9 cellular contexts compared by ENCODE assay signal in genomic region chr7:47991270-47991669, GRCh38. TPM values are rescaled to one million over a fixed set of nuclear protein-coding genes. Genes with fewer than 3 reads are reported as not detected.
DNase-seq lines count a peak whose midpoint lies in the region; ATAC-seq and TF ChIP-seq lines count a peak whose summit lies in the region.
"Had no signal": no experiment of that assay in that cellular context is flagged by ENCODE, and none has a peak within 500 bp of the region (broad histone marks: within the 10 kb centered on the region; RNA-seq: fewer than 3 reads in every experiment).

No MANE protein-coding gene starts in this region.

- H3K9me1 ChIP-seq in IMR-90 (ENCODE audit: insufficient read depth, low read length), result no peaks in the 10 kb centered on the region

- H3K14ac ChIP-seq in IMR-90 (replicated peaks; ENCODE audit: low read depth, low read length), result peak overlapping the region; percentile 92; the same call in 1 of the 2 replicates

- H4K5ac ChIP-seq in IMR-90 (ENCODE audit: low read depth, low read length), result no peak overlapping the region

- dilution Hi-C loops in IMR-90 (cut with HindIII; ENCODE audit: low sequenced_read_pairs, unreplicated experiment), result loop anchor here (25.0 kb wide), 1 partner anchor 121 kb away; no protein-coding TSS in a partner anchor

- ATAC-seq in IMR-90 (ENCODE audit: low read depth) (peak; percentile 42), omental fat pad (ENCODE audit: low FRiP score) (peak; percentile 35), HG03135 (IDR thresholded peaks at IDR 0.05; ENCODE audit: unreplicated experiment) (no peak)

- H2BK120ac ChIP-seq in IMR-90 (ENCODE audit: low read depth, low read length), result peak overlapping the region; percentile 95

- in situ Hi-C loops in IMR-90 (cut with MboI; ENCODE audit: low sequenced_read_pairs), result no loop called here

- H3K27ac ChIP-seq in IMR-90 (ENCODE audit: insufficient read depth, low read length) (no peak overlapping the region; the same call in 1 of the 2 replicates), coronary artery (no peak overlapping the region)

- H2AK9ac ChIP-seq in IMR-90 (replicated peaks; ENCODE audit: low read depth, low read length, poor library complexity), result peak overlapping the region; percentile 84

- no peak for TF ChIP-seq CTCF in IMR-90 (conservative IDR thresholded peaks at IDR 0.05; ENCODE audit: low read depth, low read length)
- TF ChIP-seq CTCF in coronary artery (IDR thresholded peaks at IDR 0.05), result no peak
- TF ChIP-seq CTCF in omental fat pad (IDR thresholded peaks at IDR 0.05), result no peak

- no peaks in the 10 kb centered on the region for H3K79me1 ChIP-seq in IMR-90 (ENCODE audit: low read depth in 1 of 2, low read length in 2 of 2)

- H2AFZ ChIP-seq in IMR-90 (replicated peaks; ENCODE audit: low read length, poor library complexity), result peak overlapping the region; percentile 96

- H3K4me3 ChIP-seq in IMR-90 (ENCODE audit: insufficient read depth, low read depth, low read length) (no peak overlapping the region), coronary artery (peak overlapping the region; percentile 71), MG63 (no peak overlapping the region)

- H2BK15ac ChIP-seq in IMR-90 (ENCODE audit: low read depth, low read length), result peak overlapping the region; percentile 82; the same call in 1 of the 3 replicates

- H3K4me2 ChIP-seq in IMR-90 (ENCODE audit: low read depth, low read length), result peak overlapping the region; percentile 61; the same call in 1 of the 2 replicates

- H3K4me1 ChIP-seq in IMR-90 (ENCODE audit: control insufficient read depth, insufficient read depth, low read length), result no peaks in the 10 kb centered on the region; the same call in 1 of the 2 replicates

- BruUV-seq in IMR-90 (replicated peaks; lab: Mats Ljungman, UMichigan), result no TSS peak

- no peak overlapping the region for H2AK5ac ChIP-seq in IMR-90 (ENCODE audit: low read depth, low read length)

- H3K23ac ChIP-seq in IMR-90 (ENCODE audit: low read depth, low read length), result peak overlapping the region; percentile 60; the same call in 1 of the 2 replicates

- peak overlapping the region; percentile 91 for H4K91ac ChIP-seq in IMR-90 (ENCODE audit: insufficient read depth, low read depth, low read length)

- no CpG with 5 or more reads among the region's 1 CpG for WGBS in IMR-90 (ENCODE audit: extremely low coverage in 2 of 2, insufficient read length in 1 of 2), 2 experiments

- TF ChIP-seq POLR2A in IMR-90 (IDR thresholded peaks at IDR 0.05; ENCODE audit: low read depth, low read length), result no peak

- peak overlapping the region; percentile 86; the same call in 1 of the 2 replicates for H3K4ac ChIP-seq in IMR-90 (ENCODE audit: low read depth, low read length)

- intact Hi-C loops in IMR-90 (cut with micrococcal nuclease), result loop anchor here (1.0 to 5.0 kb wide), 3 partner anchors 96 to 163 kb away; partner anchors contain the start of gene UPP1

- H4K20me1 ChIP-seq in IMR-90 (ENCODE audit: insufficient read depth, low read length), result no peaks in the 10 kb centered on the region

- H3K18ac ChIP-seq in IMR-90 (ENCODE audit: low read depth, low read length), result no peak overlapping the region

- H3K56ac ChIP-seq in IMR-90 (ENCODE audit: extremely low read depth, insufficient read depth, low read length), result peak overlapping the region; percentile 54; the same call in 1 of the 2 replicates

- H3K9ac ChIP-seq in IMR-90 (ENCODE audit: low read depth, low read length), result peak overlapping the region; percentile 65

- TF ChIP-seq RAD21 in IMR-90 (IDR thresholded peaks at IDR 0.05; ENCODE audit: low read length), result no peak

- DNase-seq in COLO829 (ENCODE audit: low spot score) (peak; percentile 61), IMR-90 (no peak), coronary artery (ENCODE audit: low spot score) (no peak), omental fat pad (ENCODE audit: low spot score) (no peak), NOMO-1 treated with DMSO at 0.1 percent for 48 hours (lab: John Stamatoyannopoulos, UW; ENCODE audit: unreplicated experiment) (no peak), GOT3 (lab: John Stamatoyannopoulos, UW) (no peak), MG63 (no peak)

- peak overlapping the region; percentile 81; the same call in 1 of the 2 replicates for H2BK20ac ChIP-seq in IMR-90 (ENCODE audit: low read depth, low read length)

- no peak overlapping the region for H2BK5ac ChIP-seq in IMR-90 (ENCODE audit: low read depth, low read length, poor library complexity, severe bottlenecking)

- H3K9me3 ChIP-seq in IMR-90 (ENCODE audit: control insufficient read depth, insufficient read depth, low read length) (no peaks in the 10 kb centered on the region), MG63 (no peaks in the 10 kb centered on the region)

- POLR2A ChIA-PET in IMR-90 (lab: Charles Lee; ENCODE audit: unreplicated experiment), result no interaction called here

- CTCF ChIA-PET in IMR-90 (lab: Yijun Ruan, JAX), result interaction anchor here (0.6 to 2.3 kb wide), 15 partner anchors 9 to 482 kb away, joined by 3 to 20 read pairs (median 4); partner anchors contain the start of gene UPP1

- H4K8ac ChIP-seq in IMR-90 (ENCODE audit: low read depth in 2 of 2, low read length in 2 of 2), result peak overlapping the region; percentile 89 to 93; a peak in 3 of 4 replicates

- H3K27me3 ChIP-seq in IMR-90 (ENCODE audit: control insufficient read depth, insufficient read depth, low read length) (no peaks in the 10 kb centered on the region; the same call in 1 of the 2 replicates), MG63 (no peaks in the 10 kb centered on the region)

- H3K36me3 ChIP-seq in IMR-90 (ENCODE audit: control insufficient read depth, insufficient read depth, low read length) (no peaks in the 10 kb centered on the region), MG63 (no peaks in the 10 kb centered on the region)

TF ChIP-seq in IMR-90, 13 proteins besides CTCF, POLR2A, EP300 and RAD21:
- no peak for TF ChIP-seq NFE2L2 (IDR thresholded peaks at IDR 0.05; ENCODE audit: low read depth, low read length)
- TF ChIP-seq, protein P1, sequence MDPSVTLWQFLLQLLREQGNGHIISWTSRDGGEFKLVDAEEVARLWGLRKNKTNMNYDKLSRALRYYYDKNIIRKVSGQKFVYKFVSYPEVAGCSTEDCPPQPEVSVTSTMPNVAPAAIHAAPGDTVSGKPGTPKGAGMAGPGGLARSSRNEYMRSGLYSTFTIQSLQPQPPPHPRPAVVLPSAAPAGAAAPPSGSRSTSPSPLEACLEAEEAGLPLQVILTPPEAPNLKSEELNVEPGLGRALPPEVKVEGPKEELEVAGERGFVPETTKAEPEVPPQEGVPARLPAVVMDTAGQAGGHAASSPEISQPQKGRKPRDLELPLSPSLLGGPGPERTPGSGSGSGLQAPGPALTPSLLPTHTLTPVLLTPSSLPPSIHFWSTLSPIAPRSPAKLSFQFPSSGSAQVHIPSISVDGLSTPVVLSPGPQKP (IDR thresholded peaks at IDR 0.05; ENCODE audit: borderline replicate concordance, low read depth, low read length), result no peak
- TF ChIP-seq FOS (IDR thresholded peaks at IDR 0.05; ENCODE audit: low read depth, low read length), result no peak
- TF ChIP-seq MAZ (IDR thresholded peaks at IDR 0.05; ENCODE audit: borderline replicate concordance, low read depth, low read length), result no peak
- TF ChIP-seq BHLHE40 (IDR thresholded peaks at IDR 0.05; ENCODE audit: low read depth, low read length), result no peak
- no peak for TF ChIP-seq SMC3 (IDR thresholded peaks at IDR 0.05; ENCODE audit: low read depth, low read length)
- no peak for TF ChIP-seq RCOR1 (IDR thresholded peaks at IDR 0.05; ENCODE audit: insufficient replicate concordance, low read length)
- no peak for TF ChIP-seq CEBPB (IDR thresholded peaks at IDR 0.05; ENCODE audit: low read depth, low read length)
- TF ChIP-seq, protein P2, sequence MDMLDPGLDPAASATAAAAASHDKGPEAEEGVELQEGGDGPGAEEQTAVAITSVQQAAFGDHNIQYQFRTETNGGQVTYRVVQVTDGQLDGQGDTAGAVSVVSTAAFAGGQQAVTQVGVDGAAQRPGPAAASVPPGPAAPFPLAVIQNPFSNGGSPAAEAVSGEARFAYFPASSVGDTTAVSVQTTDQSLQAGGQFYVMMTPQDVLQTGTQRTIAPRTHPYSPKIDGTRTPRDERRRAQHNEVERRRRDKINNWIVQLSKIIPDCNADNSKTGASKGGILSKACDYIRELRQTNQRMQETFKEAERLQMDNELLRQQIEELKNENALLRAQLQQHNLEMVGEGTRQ (IDR thresholded peaks at IDR 0.05; ENCODE audit: low read depth, low read length), result no peak
- no peak for TF ChIP-seq MXI1 (IDR thresholded peaks at IDR 0.05; ENCODE audit: borderline replicate concordance, low read depth, low read length)
- no peak for TF ChIP-seq CHD1 (IDR thresholded peaks at IDR 0.05; ENCODE audit: low read depth, low read length)
- TF ChIP-seq MAFK (IDR thresholded peaks at IDR 0.05; ENCODE audit: low read depth, low read length), result no peak
- no peak for TF ChIP-seq RFX5 (IDR thresholded peaks at IDR 0.05; ENCODE audit: low read depth, low read length)

RNA-seq across cellular contexts. Expression of gene HUS1, which starts 11.9 kb away (rescaled TPM):
- total RNA-seq in IMR-90 (2012; rRNA removed) (18.3 and 31.9 TPM in 2 replicates), omental fat pad (10 to 100 TPM; 21.7 to 43.0 (median 32.2) TPM)
- 12.7 and 16.2 TPM in 2 replicates for polyA plus RNA-seq in IMR-90 (2012; rRNA removed)
- 5.2 TPM in 2 replicates for polyA plus RNA-seq in IMR-90 (2012; cell fraction: cytosol; rRNA removed)
- 5.6 and 24.4 TPM in 2 replicates for polyA plus RNA-seq in IMR-90 (2012; cell fraction: nucleus; rRNA removed; ENCODE audit: low replicate concordance)
- 3.1 and 17.7 TPM in 2 replicates for total RNA-seq in MG63 (2014; rRNA removed; shearing (Covaris generic); ENCODE audit: low replicate concordance)

RNA-seq across cellular contexts. Expression of gene SUN3, which starts 37.6 kb away (rescaled TPM):
- not detected in 2 replicates for total RNA-seq in IMR-90 (2012; rRNA removed)
- polyA plus RNA-seq in IMR-90 (2012; rRNA removed), result not detected in 2 replicates
- polyA plus RNA-seq in IMR-90 (2012; cell fraction: cytosol; rRNA removed), result not detected in 2 replicates
- not detected in 2 replicates for polyA plus RNA-seq in IMR-90 (2012; cell fraction: nucleus; rRNA removed; ENCODE audit: low replicate concordance)
- total RNA-seq in omental fat pad, result not detected
- total RNA-seq in MG63 (2014; rRNA removed; shearing (Covaris generic); ENCODE audit: low replicate concordance), result not detected in 2 replicates
- total RNA-seq: liver had no signal
- polyA plus RNA-seq: liver had no signal

RNA-seq across cellular contexts. Expression of gene PKD1L1, which starts 43.0 kb away (rescaled TPM):
- total RNA-seq in IMR-90 (2012; rRNA removed) (under 0.01 TPM in 2 replicates), omental fat pad (10 to 100 TPM in 1 of 4 donors, 1 to 10 TPM in 1, under 1 TPM in 2; 0.38 to 81.7 (median 0.82) TPM)
- polyA plus RNA-seq in IMR-90 (2012; rRNA removed), result 0.03 and 0.15 TPM in 2 replicates
- 0.10 TPM in 1 of 2 replicates, not detected in the other for polyA plus RNA-seq in IMR-90 (2012; cell fraction: cytosol; rRNA removed)
- polyA plus RNA-seq in IMR-90 (2012; cell fraction: nucleus; rRNA removed; ENCODE audit: low replicate concordance), result 0.05 and 0.27 TPM in 2 replicates
- total RNA-seq in MG63 (2014; rRNA removed; shearing (Covaris generic); ENCODE audit: low replicate concordance), result 0.13 and 0.79 TPM in 2 replicates

RNA-seq across cellular contexts. Expression of gene C7orf57, which starts 44.1 kb away (rescaled TPM):
- total RNA-seq in IMR-90 (2012; rRNA removed) (not detected in 2 replicates), omental fat pad (under 1 TPM in 1 of 4 donors, not detected in 3; 0.24 TPM)
- polyA plus RNA-seq in IMR-90 (2012; rRNA removed), result not detected in 2 replicates
- not detected in 2 replicates for polyA plus RNA-seq in IMR-90 (2012; cell fraction: cytosol; rRNA removed)
- not detected in 2 replicates for polyA plus RNA-seq in IMR-90 (2012; cell fraction: nucleus; rRNA removed; ENCODE audit: low replicate concordance)
- 0.23 TPM in 1 of 2 replicates, not detected in the other for total RNA-seq in MG63 (2014; rRNA removed; shearing (Covaris generic); ENCODE audit: low replicate concordance)
- total RNA-seq: liver had no signal
- polyA plus RNA-seq: liver had no signal
